In genomic region chr16:67277294-67277998, GRCh38 we compare ENCODE assay signal across 1 cellular context.
TF ChIP-seq lines count a peak whose summit lies in the region.

No MANE protein-coding gene starts in this region.

TF ChIP-seq in HEK293, 187 proteins besides CTCF, POLR2A, EP300 and RAD21 (continued from another document):
- TF ChIP-seq PRDM1 (tag by site-specific recombination; IDR thresholded peaks at IDR 0.05) (no peak), ZNF302 (tag by site-specific recombination; IDR thresholded peaks at IDR 0.05; ENCODE audit: low read depth) (no peak), ZNF391 (tag by site-specific recombination; IDR thresholded peaks at IDR 0.05; ENCODE audit: borderline replicate concordance, low read depth) (no peak), SP7 (tag by site-specific recombination; IDR thresholded peaks at IDR 0.05) (0 out of 2 replicates have a peak, but pooled peaks have one; percentile 31), ZNF449 (tag by site-specific recombination; IDR thresholded peaks at IDR 0.05) (peak; percentile 49; the same call in 1 of the 2 replicates), ZBTB26 (tag by site-specific recombination; optimal IDR thresholded peaks at IDR 0.05) (no peak), ZNF155 (tag by site-specific recombination; IDR thresholded peaks at IDR 0.05) (no peak), OSR2 (tag by site-specific recombination; IDR thresholded peaks at IDR 0.05) (no peak), ZNF473 (tag by site-specific recombination; IDR thresholded peaks at IDR 0.05) (no peak), IKZF3 (tag by site-specific recombination; IDR thresholded peaks at IDR 0.05) (no peak), SCRT2 (tag by site-specific recombination; IDR thresholded peaks at IDR 0.05) (peak; percentile 75), PRDM4 (tag by site-specific recombination; IDR thresholded peaks at IDR 0.05) (no peak), TSHZ1 (tag by site-specific recombination; IDR thresholded peaks at IDR 0.05; ENCODE audit: borderline replicate concordance) (no peak), KLF1 (tag by site-specific recombination; IDR thresholded peaks at IDR 0.05) (no peak), ZNF23 (tag by site-specific recombination; IDR thresholded peaks at IDR 0.05; ENCODE audit: borderline replicate concordance) (no peak), ZBTB20 (tag by site-specific recombination; IDR thresholded peaks at IDR 0.05) (0 out of 2 replicates have a peak, but pooled peaks have one; percentile 4), ZNF660 (tag by site-specific recombination; IDR thresholded peaks at IDR 0.05) (peak; percentile 81)
- TF ChIP-seq, protein P1, sequence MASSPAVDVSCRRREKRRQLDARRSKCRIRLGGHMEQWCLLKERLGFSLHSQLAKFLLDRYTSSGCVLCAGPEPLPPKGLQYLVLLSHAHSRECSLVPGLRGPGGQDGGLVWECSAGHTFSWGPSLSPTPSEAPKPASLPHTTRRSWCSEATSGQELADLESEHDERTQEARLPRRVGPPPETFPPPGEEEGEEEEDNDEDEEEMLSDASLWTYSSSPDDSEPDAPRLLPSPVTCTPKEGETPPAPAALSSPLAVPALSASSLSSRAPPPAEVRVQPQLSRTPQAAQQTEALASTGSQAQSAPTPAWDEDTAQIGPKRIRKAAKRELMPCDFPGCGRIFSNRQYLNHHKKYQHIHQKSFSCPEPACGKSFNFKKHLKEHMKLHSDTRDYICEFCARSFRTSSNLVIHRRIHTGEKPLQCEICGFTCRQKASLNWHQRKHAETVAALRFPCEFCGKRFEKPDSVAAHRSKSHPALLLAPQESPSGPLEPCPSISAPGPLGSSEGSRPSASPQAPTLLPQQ (tag by site-specific recombination; IDR thresholded peaks at IDR 0.05): peak; percentile 97
- TF ChIP-seq, protein P2, sequence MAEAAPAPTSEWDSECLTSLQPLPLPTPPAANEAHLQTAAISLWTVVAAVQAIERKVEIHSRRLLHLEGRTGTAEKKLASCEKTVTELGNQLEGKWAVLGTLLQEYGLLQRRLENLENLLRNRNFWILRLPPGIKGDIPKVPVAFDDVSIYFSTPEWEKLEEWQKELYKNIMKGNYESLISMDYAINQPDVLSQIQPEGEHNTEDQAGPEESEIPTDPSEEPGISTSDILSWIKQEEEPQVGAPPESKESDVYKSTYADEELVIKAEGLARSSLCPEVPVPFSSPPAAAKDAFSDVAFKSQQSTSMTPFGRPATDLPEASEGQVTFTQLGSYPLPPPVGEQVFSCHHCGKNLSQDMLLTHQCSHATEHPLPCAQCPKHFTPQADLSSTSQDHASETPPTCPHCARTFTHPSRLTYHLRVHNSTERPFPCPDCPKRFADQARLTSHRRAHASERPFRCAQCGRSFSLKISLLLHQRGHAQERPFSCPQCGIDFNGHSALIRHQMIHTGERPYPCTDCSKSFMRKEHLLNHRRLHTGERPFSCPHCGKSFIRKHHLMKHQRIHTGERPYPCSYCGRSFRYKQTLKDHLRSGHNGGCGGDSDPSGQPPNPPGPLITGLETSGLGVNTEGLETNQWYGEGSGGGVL (tag by site-specific recombination; IDR thresholded peaks at IDR 0.05): peak; percentile 85
- TF ChIP-seq, protein P3, sequence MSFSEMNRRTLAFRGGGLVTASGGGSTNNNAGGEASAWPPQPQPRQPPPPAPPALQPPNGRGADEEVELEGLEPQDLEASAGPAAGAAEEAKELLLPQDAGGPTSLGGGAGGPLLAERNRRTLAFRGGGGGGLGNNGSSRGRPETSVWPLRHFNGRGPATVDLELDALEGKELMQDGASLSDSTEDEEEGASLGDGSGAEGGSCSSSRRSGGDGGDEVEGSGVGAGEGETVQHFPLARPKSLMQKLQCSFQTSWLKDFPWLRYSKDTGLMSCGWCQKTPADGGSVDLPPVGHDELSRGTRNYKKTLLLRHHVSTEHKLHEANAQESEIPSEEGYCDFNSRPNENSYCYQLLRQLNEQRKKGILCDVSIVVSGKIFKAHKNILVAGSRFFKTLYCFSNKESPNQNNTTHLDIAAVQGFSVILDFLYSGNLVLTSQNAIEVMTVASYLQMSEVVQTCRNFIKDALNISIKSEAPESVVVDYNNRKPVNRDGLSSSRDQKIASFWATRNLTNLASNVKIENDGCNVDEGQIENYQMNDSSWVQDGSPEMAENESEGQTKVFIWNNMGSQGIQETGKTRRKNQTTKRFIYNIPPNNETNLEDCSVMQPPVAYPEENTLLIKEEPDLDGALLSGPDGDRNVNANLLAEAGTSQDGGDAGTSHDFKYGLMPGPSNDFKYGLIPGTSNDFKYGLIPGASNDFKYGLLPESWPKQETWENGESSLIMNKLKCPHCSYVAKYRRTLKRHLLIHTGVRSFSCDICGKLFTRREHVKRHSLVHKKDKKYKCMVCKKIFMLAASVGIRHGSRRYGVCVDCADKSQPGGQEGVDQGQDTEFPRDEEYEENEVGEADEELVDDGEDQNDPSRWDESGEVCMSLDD (tag by site-specific recombination; IDR thresholded peaks at IDR 0.05): no peak
